ENCODE assay signal across 25 cellular contexts in genomic region chr13:36910545-36910944, GRCh38. TPM values are rescaled to one million over a fixed set of nuclear protein-coding genes. Genes with fewer than 3 reads are reported as not detected.
"Had no signal": no experiment of that assay in that cellular context is flagged by ENCODE, and none has a peak within 500 bp of the region (broad histone marks: within the 10 kb centered on the region; RNA-seq: fewer than 3 reads in every experiment).

No MANE protein-coding gene starts in this region.

- H3K27me3 ChIP-seq: colonic mucosa, dorsolateral prefrontal cortex, gastrocnemius medialis, stomach, suprapubic skin, tibial nerve had no signal

- DNase-seq: activated CD4-positive, alpha-beta T cell treated with anti-CD3 and anti-CD28 coated beads, Interleukin-2, amount 50 U/mL, for 1 hour; activated CD8-positive, alpha-beta memory T cell treated with anti-CD3 and anti-CD28 coated beads, Interleukin-2, amount 50 U/mL, for 48 hours; activated naive CD4-positive, alpha-beta T cell treated with Interleukin-2 at 50 U/mL for 16 hours; activated naive CD8-positive, alpha-beta T cell treated with anti-CD3 and anti-CD28 coated beads for 36 hours; activated T-cell treated with anti-CD3 and anti-CD28 coated beads, Interleukin-2, amount 50 U/mL, for 4 hours; colonic mucosa; dorsolateral prefrontal cortex; effector memory CD8-positive, alpha-beta T cell; esophagus squamous epithelium; gastrocnemius medialis; head of caudate nucleus; hypothalamus; small intestine; stomach had no signal

- H3K4me3 ChIP-seq: colonic mucosa, dorsolateral prefrontal cortex, esophagus squamous epithelium, gastrocnemius medialis, stomach, suprapubic skin, tibial nerve had no signal

- H3K4me1 ChIP-seq: colonic mucosa, esophagus squamous epithelium, suprapubic skin, tibial nerve had no signal

- H3K9me3 Mint-ChIP-seq: activated naive CD8-positive, alpha-beta T cell treated with anti-CD3 and anti-CD28 coated beads for 36 hours; activated T-cell treated with anti-CD3 and anti-CD28 coated beads, Interleukin-2, amount 50 U/mL, for 4 hours; activated T-helper 2 cell treated with anti-CD3 and anti-CD28 coated beads, Interferon-gamma antibody, Interleukin-2, Interleukin-4, amounts not matched to agents 10 μg/mL and 5 μg/mL and 100 μg/mL, durations not matched to agents 14 hours and 24 hours and 36 hours; effector memory CD8-positive, alpha-beta T cell; nephron; stimulated activated memory B cell treated with anti-CD40 and anti-IgM and Interleukin-4, amounts not matched to agents 10 μg/mL and 1 μg/mL and 100 μg/mL, for 72 hours had no signal

- H3K9me3 ChIP-seq: colonic mucosa, esophagus squamous epithelium, gastrocnemius medialis, stomach, suprapubic skin, tibial nerve had no signal

- H3K36me3 Mint-ChIP-seq: activated naive CD8-positive, alpha-beta T cell treated with anti-CD3 and anti-CD28 coated beads for 36 hours; memory B cell; stimulated activated memory B cell treated with anti-CD40 and anti-IgM and Interleukin-4, amounts not matched to agents 10 μg/mL and 1 μg/mL and 100 μg/mL, for 72 hours had no signal

- H3K36me3 ChIP-seq: colonic mucosa, esophagus squamous epithelium, gastrocnemius medialis, suprapubic skin had no signal

- ATAC-seq: activated CD4-positive, CD25-positive, alpha-beta regulatory T cell treated with anti-CD3 and anti-CD28 coated beads, Interleukin-2, amount 50 U/mL, for 24 hours; activated T-cell treated with anti-CD3 and anti-CD28 coated beads, Interleukin-2, amount 50 U/mL, for 4 hours; effector memory CD8-positive, alpha-beta T cell; gastrocnemius medialis; sciatic nerve; stimulated activated memory B cell treated with anti-CD40 and anti-IgM and Interleukin-4, amounts not matched to agents 10 μg/mL and 1 μg/mL and 100 μg/mL, for 72 hours had no signal

- H3K4me3 Mint-ChIP-seq: activated naive CD8-positive, alpha-beta T cell treated with anti-CD3 and anti-CD28 coated beads for 36 hours; activated T-cell treated with anti-CD3 and anti-CD28 coated beads, Interleukin-2, amount 50 U/mL, for 4 hours; effector memory CD8-positive, alpha-beta T cell; memory B cell; nephron; stimulated activated memory B cell treated with anti-CD40 and anti-IgM and Interleukin-4, amounts not matched to agents 10 μg/mL and 1 μg/mL and 100 μg/mL, for 72 hours had no signal

- H3K4me1 Mint-ChIP-seq: activated naive CD8-positive, alpha-beta T cell treated with anti-CD3 and anti-CD28 coated beads for 36 hours; memory B cell had no signal

- H3K27ac Mint-ChIP-seq: activated naive CD8-positive, alpha-beta T cell treated with anti-CD3 and anti-CD28 coated beads for 36 hours; activated T-helper 2 cell treated with anti-CD3 and anti-CD28 coated beads, Interferon-gamma antibody, Interleukin-2, Interleukin-4, amounts not matched to agents 10 μg/mL and 5 μg/mL and 100 μg/mL, durations not matched to agents 14 hours and 24 hours and 36 hours; effector memory CD8-positive, alpha-beta T cell; memory B cell; stimulated activated memory B cell treated with anti-CD40 and anti-IgM and Interleukin-4, amounts not matched to agents 10 μg/mL and 1 μg/mL and 100 μg/mL, for 72 hours had no signal

- H3K27ac ChIP-seq: colonic mucosa, dorsolateral prefrontal cortex, esophagus squamous epithelium, gastrocnemius medialis, stomach, suprapubic skin, tibial nerve, VCaP had no signal

RNA-seq across cellular contexts. Expression of gene SMAD9, which starts 9.5 kb away (rescaled TPM):
- total RNA-seq: activated T-cell treated with anti-CD3 and anti-CD28 coated beads, Interleukin-2, amount 50 U/mL, for 4 hours; activated T-helper 2 cell treated with anti-CD3 and anti-CD28 coated beads, Interferon-gamma antibody, Interleukin-2, Interleukin-4, amounts not matched to agents 10 μg/mL and 5 μg/mL and 100 μg/mL, durations not matched to agents 14 hours and 24 hours and 36 hours; mononuclear cell; T-helper 2 cell treated with Interferon-gamma antibody and Interleukin-4, amounts not matched to agents 100 ng/mL and 5 ng/mL, for 36 hours had no signal
